In the genomic region with DNA sequence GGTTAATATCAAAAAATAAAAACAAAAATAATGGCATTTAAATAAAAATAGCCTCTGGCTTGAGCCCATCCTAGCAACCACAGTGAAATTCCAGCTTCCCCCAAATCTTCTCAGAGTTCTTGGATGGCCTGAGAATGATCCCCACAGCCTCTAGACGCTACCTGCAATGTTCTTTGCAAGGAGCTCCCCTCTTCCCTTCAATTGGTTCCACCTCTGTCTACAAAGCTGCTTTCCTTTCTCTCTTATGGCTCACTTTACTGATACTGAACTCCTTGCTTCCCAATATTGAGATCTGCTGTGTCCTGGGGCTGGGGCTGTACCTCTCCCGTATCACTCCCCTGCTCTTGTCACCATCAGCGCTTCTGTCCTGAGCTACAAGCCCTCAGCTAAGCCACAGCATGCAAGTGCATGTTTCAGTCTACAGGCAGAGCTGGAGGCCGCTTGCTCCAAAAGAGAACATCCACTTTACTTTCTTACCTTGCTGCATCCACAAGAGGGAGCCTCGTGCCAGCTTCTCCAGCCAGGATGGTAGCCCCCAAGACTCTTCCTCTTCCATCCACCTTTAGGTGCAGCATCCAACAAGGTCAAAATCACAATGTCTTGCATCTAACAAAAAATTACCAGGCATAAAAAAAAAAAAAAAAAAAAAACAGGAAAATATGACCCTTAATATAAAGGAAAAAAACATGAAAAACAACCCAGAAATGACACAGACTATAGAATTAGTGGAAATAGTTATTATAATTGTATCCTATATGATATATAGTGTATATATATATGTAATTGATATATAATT, we compare ENCODE assay signal across 1 cellular context.
A peak's percentile ranks its signal among the peaks of the same experiment; 100 is the strongest.
TF ChIP-seq lines count a peak whose summit lies in the region.

No MANE protein-coding gene starts in this region.

TF ChIP-seq in GM12878, 131 proteins besides CTCF, POLR2A, EP300 and RAD21:
- TF ChIP-seq SPI1 (IDR thresholded peaks at IDR 0.05; ENCODE audit: borderline replicate concordance, insufficient read depth, low read depth, low read length) (no peak), SMC3 (IDR thresholded peaks at IDR 0.05; ENCODE audit: borderline replicate concordance, low read length) (peak; percentile 51; the same call in 1 of the 2 replicates), ZNF687 (IDR thresholded peaks at IDR 0.05) (no peak)
TF ChIP-seq in GM12878: peak in this region for 1.
